21 cellular contexts compared by ENCODE assay signal in genomic region chr3:133598405-133598804, GRCh38.
"Had no signal": no experiment of that assay in that cellular context is flagged by ENCODE, and none has a peak within 500 bp of the region (broad histone marks: within the 10 kb centered on the region; RNA-seq: fewer than 3 reads in every experiment).

No MANE protein-coding gene starts in this region.

- H3K4me1 Mint-ChIP-seq: immature natural killer cell had no signal

- H3K27ac ChIP-seq: breast epithelium, colonic mucosa, dorsolateral prefrontal cortex, esophagus muscularis mucosa, hepatocyte, left lung, psoas muscle, right atrium auricular region, spleen, tibial nerve had no signal

- ATAC-seq: activated CD4-positive, CD25-positive, alpha-beta regulatory T cell treated with anti-CD3 and anti-CD28 coated beads, Interleukin-2, amount 50 U/mL, for 24 hours; effector memory CD8-positive, alpha-beta T cell; left lung; psoas muscle had no signal

- H3K27ac Mint-ChIP-seq: stimulated activated naive CD8-positive, alpha-beta T cell treated with anti-CD3 and anti-CD28 coated beads, Interleukin-15, Interleukin-2, amounts not matched to agents 100 ng/mL and 50 ng/mL, for 24 hours had no signal

- DNase-seq: activated gamma-delta T cell; activated naive CD4-positive, alpha-beta T cell treated with anti-CD3 and anti-CD28 coated beads, Interleukin-2, amount 50 U/mL, for 16 hours; activated T-cell treated with anti-CD3 and anti-CD28 coated beads, Interleukin-2, amount 50 U/mL, for 48 hours; colonic mucosa; dorsolateral prefrontal cortex; effector memory CD8-positive, alpha-beta T cell; glutamatergic neuron; immature natural killer cell; left lung; naive B cell; psoas muscle; spleen; stimulated activated CD4-positive, alpha-beta T cell treated with anti-CD3 and anti-CD28 coated beads, Interleukin-4, amount 100 ng/mL, for 4 hours had no signal

- H2AFZ ChIP-seq: hepatocyte had no signal

- H3K9me3 Mint-ChIP-seq: effector memory CD8-positive, alpha-beta T cell; immature natural killer cell; naive B cell; stimulated activated naive CD8-positive, alpha-beta T cell treated with anti-CD3 and anti-CD28 coated beads, Interleukin-15, Interleukin-2, amounts not matched to agents 100 ng/mL and 50 ng/mL, for 24 hours had no signal

- H3K9me3 ChIP-seq: breast epithelium, colonic mucosa, esophagus muscularis mucosa, left lung, psoas muscle, right atrium auricular region, spleen, tibial nerve had no signal

- H3K27me3 ChIP-seq: breast epithelium, colonic mucosa, dorsolateral prefrontal cortex, esophagus muscularis mucosa, hepatocyte, left lung, right atrium auricular region, spleen, tibial nerve had no signal

- H3K4me3 ChIP-seq: breast epithelium, colonic mucosa, dorsolateral prefrontal cortex, esophagus muscularis mucosa, hepatocyte, left lung, lung, psoas muscle, right atrium auricular region, spleen, tibial nerve had no signal

- H3K79me2 ChIP-seq: hepatocyte had no signal

- H3K4me2 ChIP-seq: hepatocyte had no signal

- H3K27me3 Mint-ChIP-seq: effector memory CD8-positive, alpha-beta T cell; naive B cell; stimulated activated naive CD8-positive, alpha-beta T cell treated with anti-CD3 and anti-CD28 coated beads, Interleukin-15, Interleukin-2, amounts not matched to agents 100 ng/mL and 50 ng/mL, for 24 hours had no signal

- H3K4me3 Mint-ChIP-seq: effector memory CD8-positive, alpha-beta T cell; immature natural killer cell; naive B cell; stimulated activated naive CD8-positive, alpha-beta T cell treated with anti-CD3 and anti-CD28 coated beads, Interleukin-15, Interleukin-2, amounts not matched to agents 100 ng/mL and 50 ng/mL, for 24 hours had no signal

- H3K36me3 ChIP-seq: breast epithelium, colonic mucosa, right atrium auricular region had no signal

- H3K4me1 ChIP-seq: breast epithelium, colonic mucosa, esophagus muscularis mucosa, left lung, psoas muscle, right atrium auricular region, spleen, tibial nerve had no signal
